Comparison of ENCODE assay signal across 25 cellular contexts in the genomic region with DNA sequence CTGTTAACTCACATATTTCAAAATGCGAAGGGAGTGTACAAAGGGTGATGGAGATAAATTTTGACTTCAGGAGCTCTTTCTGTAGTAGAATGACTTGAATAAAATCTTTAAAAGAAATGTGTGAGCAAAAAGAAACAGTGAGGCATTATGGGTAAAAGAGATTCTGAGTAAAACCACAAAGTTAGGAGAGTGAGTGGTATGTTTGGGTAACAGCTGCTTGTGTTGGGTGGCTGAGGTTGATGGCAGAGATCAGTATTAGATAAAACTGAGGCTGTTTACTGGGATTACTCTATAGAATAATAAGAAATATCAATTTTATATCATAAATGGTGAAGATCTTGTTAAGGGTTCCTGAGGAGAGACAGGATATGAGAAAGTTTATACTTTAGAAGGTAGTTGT.
"Had no signal": no experiment of that assay in that cellular context is flagged by ENCODE, and none has a peak within 500 bp of the region (broad histone marks: within the 10 kb centered on the region; RNA-seq: fewer than 3 reads in every experiment).

No MANE protein-coding gene starts in this region.

- H3K4me3 ChIP-seq: K562, SK-N-MC had no signal

- H3K27me3 Mint-ChIP-seq: activated CD8-positive, alpha-beta T cell treated with anti-CD3 and anti-CD28 coated beads for 36 hours; activated naive CD8-positive, alpha-beta T cell treated with anti-CD3 and anti-CD28 coated beads, Interleukin-2, amount 10 ng/mL, durations not matched to agents 7 days and 5 days; brain had no signal

- H3K36me3 Mint-ChIP-seq: activated naive CD8-positive, alpha-beta T cell treated with anti-CD3 and anti-CD28 coated beads, Interleukin-2, amount 10 ng/mL, durations not matched to agents 7 days and 5 days; brain; T-cell had no signal

- H3K36me3 ChIP-seq: WERI-Rb-1 had no signal

- H3K9me3 Mint-ChIP-seq: activated naive CD8-positive, alpha-beta T cell treated with anti-CD3 and anti-CD28 coated beads, Interleukin-2, amount 10 ng/mL, durations not matched to agents 7 days and 5 days; brain had no signal

- H3K27ac ChIP-seq: SK-N-MC, WERI-Rb-1 had no signal

- DNase-seq: activated CD4-positive, alpha-beta T cell treated with anti-CD3 and anti-CD28 coated beads for 4 hours; activated CD8-positive, alpha-beta memory T cell treated with anti-CD3 and anti-CD28 coated beads, Interleukin-2, amount 50 U/mL, for 4 hours; activated CD8-positive, alpha-beta T cell treated with anti-CD3 and anti-CD28 coated beads for 36 hours; activated gamma-delta T cell treated with Interleukin-2 at 50 U/mL for 16 hours; activated naive CD4-positive, alpha-beta T cell treated with anti-CD3 and anti-CD28 coated beads, Interleukin-2, amount 50 U/mL, for 16 hours; activated naive CD8-positive, alpha-beta T cell treated with anti-CD3 and anti-CD28 coated beads, Interleukin-2, amount 10 ng/mL, durations not matched to agents 7 days and 5 days; aorta; MM.1S; NCI-H1105; NCI-H1436; NCI-H1694 treated with DMSO at 0.1 percent for 48 hours; NCI-H2029 treated with DMSO at 0.1 percent for 48 hours; NCI-H345; NCI-H510A; NCI-H69; PC-3; SHP77 treated with DMSO at 0.1 percent for 48 hours; T-cell; T1000; WERI-Rb-1 had no signal

- H3K4me3 Mint-ChIP-seq: activated CD8-positive, alpha-beta T cell treated with anti-CD3 and anti-CD28 coated beads for 36 hours; activated naive CD8-positive, alpha-beta T cell treated with anti-CD3 and anti-CD28 coated beads, Interleukin-2, amount 10 ng/mL, durations not matched to agents 7 days and 5 days; activated T-cell treated with anti-CD3 and anti-CD28 coated beads, Interleukin-2, amount 50 U/mL, for 72 hours; brain; T-cell had no signal

- H3K27ac Mint-ChIP-seq: activated CD8-positive, alpha-beta T cell treated with anti-CD3 and anti-CD28 coated beads for 36 hours; activated naive CD8-positive, alpha-beta T cell treated with anti-CD3 and anti-CD28 coated beads, Interleukin-2, amount 10 ng/mL, durations not matched to agents 7 days and 5 days; activated T-cell treated with anti-CD3 and anti-CD28 coated beads, Interleukin-2, amount 50 U/mL, for 72 hours; activated T-helper 2 cell treated with anti-CD3 and anti-CD28 coated beads, Interferon-gamma antibody, Interleukin-2, Interleukin-4, amounts not matched to agents 10 μg/mL and 5 μg/mL and 100 μg/mL, durations not matched to agents 14 hours and 24 hours and 36 hours; brain; T-cell had no signal

- H3K4me1 Mint-ChIP-seq: activated naive CD8-positive, alpha-beta T cell treated with anti-CD3 and anti-CD28 coated beads, Interleukin-2, amount 10 ng/mL, durations not matched to agents 7 days and 5 days; brain; T-cell had no signal

- ATAC-seq: activated CD8-positive, alpha-beta T cell treated with anti-CD3 and anti-CD28 coated beads for 36 hours; activated T-cell treated with anti-CD3 and anti-CD28 coated beads, Interleukin-2, amount 50 U/mL, for 72 hours; K562; PC-3; T-cell had no signal
